Comparison of ENCODE assay signal across 10 cellular contexts in the genomic region with DNA sequence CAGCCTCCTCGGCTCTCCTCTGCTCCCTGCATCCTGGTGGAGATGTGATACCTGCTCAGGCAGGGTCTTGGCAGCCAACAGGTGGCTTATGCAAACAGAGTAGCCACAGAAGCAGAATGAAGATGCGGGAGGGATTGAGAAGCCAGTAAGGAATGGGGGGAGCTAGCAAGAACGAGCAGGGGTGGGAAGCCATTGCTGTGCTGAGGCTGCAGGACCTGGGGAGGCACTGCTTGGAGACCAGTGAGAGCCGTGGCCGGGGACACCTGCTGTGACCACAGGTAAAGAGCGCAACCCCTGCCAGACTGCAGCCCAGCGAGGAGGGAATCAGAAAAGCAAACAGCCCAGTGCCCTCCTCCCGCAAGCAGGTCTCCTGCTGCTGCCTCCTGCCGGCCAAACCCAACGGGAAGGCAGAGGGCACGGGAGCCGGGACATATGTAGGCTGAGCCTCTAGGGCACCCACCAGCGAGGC. TPM values are rescaled to one million over a fixed set of nuclear protein-coding genes. Genes with fewer than 3 reads are reported as not detected.
DNase-seq lines count a peak whose midpoint lies in the region; ATAC-seq and TF ChIP-seq lines count a peak whose summit lies in the region.
"Had no signal": no experiment of that assay in that cellular context is flagged by ENCODE, and none has a peak within 500 bp of the region (broad histone marks: within the 10 kb centered on the region; RNA-seq: fewer than 3 reads in every experiment).

No MANE protein-coding gene starts in this region.

- TF ChIP-seq CTCF in cardiac muscle cell (IDR thresholded peaks at IDR 0.05; ENCODE audit: low read depth, low read length): peak; percentile 42
- TF ChIP-seq CTCF in fibroblast of pulmonary artery (IDR thresholded peaks at IDR 0.05; ENCODE audit: low read length, missing control alignments): peak; percentile 36
- no peak for TF ChIP-seq CTCF in esophagus muscularis mucosa (IDR thresholded peaks at IDR 0.05)

- intact Hi-C loops in left cardiac atrium (cut with DNase I): loop anchor here in 1 of 2 donors (2.0 kb wide), 1 partner anchor 833 kb away; no protein-coding TSS in a partner anchor
- intact Hi-C loops in esophagus muscularis mucosa (cut with DNase I): no loop called here

- no peak overlapping the region for H3K27ac Mint-ChIP-seq in stimulated activated naive B cell treated with anti-CD40 and anti-IgM and Interleukin-4, amounts not matched to agents 10 μg/mL and 1 μg/mL and 100 μg/mL, for 72 hours

- TF ChIP-seq EP300 in esophagus muscularis mucosa (IDR thresholded peaks at IDR 0.05): no peak

- no peaks in the 10 kb centered on the region for H3K4me1 ChIP-seq in cardiac muscle cell (ENCODE audit: low read depth)
- peaks cover 0 to 5% (median 0%) of the 10 kb centered on the region in 4 donors for H3K4me1 ChIP-seq in esophagus muscularis mucosa

- no peaks in the 10 kb centered on the region for H3K9me3 ChIP-seq in cardiac muscle cell (ENCODE audit: low read depth)
- H3K9me3 ChIP-seq in esophagus muscularis mucosa: no peaks in the 10 kb centered on the region

- DNase-seq in cardiac muscle cell (ENCODE audit: low read depth in 1 of 2, low spot score in 1 of 2) (peak; percentile 17 to 25), left cardiac atrium (no peak), SHP77 treated with DMSO at 0.1 percent for 48 hours (lab: John Stamatoyannopoulos, UW) (peak; percentile 11), fibroblast of pulmonary artery (ENCODE audit: low read depth) (peak; percentile 20), Kasumi-1 (lab: John Stamatoyannopoulos, UW) (no peak), esophagus muscularis mucosa (ENCODE audit: extremely low spot score) (no peak)
- DNase-seq in stimulated activated naive B cell treated with anti-CD40 and anti-IgM and Interleukin-4, amounts not matched to agents 10 μg/mL and 1 μg/mL and 100 μg/mL, for 72 hours: no peak
- no peak for DNase-seq in activated CD8-positive, alpha-beta memory T cell treated with anti-CD3 and anti-CD28 coated beads, Interleukin-2, amount 50 U/mL, for 48 hours

- H3K27ac ChIP-seq in cardiac muscle cell (no peak overlapping the region), esophagus muscularis mucosa (replicated peaks in 1 of 4) (no peak overlapping the region)
- H3K27ac ChIP-seq: HL-60 had no signal

- no peaks in the 10 kb centered on the region for H3K9me3 Mint-ChIP-seq in stimulated activated naive B cell treated with anti-CD40 and anti-IgM and Interleukin-4, amounts not matched to agents 10 μg/mL and 1 μg/mL and 100 μg/mL, for 72 hours

- ATAC-seq in left cardiac atrium: no peak
- ATAC-seq in stimulated activated naive B cell treated with anti-CD40 and anti-IgM and Interleukin-4, amounts not matched to agents 10 μg/mL and 1 μg/mL and 100 μg/mL, for 72 hours (replicated peaks): peak; percentile 31 to 60

- no peak for TF ChIP-seq POLR2A in esophagus muscularis mucosa (IDR thresholded peaks at IDR 0.05; ENCODE audit: low read depth)

- 13% methylated on average over 13 of the region's 13 CpGs for WGBS in esophagus muscularis mucosa

- H3K36me3 ChIP-seq in cardiac muscle cell: no peaks in the 10 kb centered on the region
- H3K36me3 ChIP-seq in esophagus muscularis mucosa: no peaks in the 10 kb centered on the region

- no peaks in the 10 kb centered on the region for H3K36me3 Mint-ChIP-seq in stimulated activated naive B cell treated with anti-CD40 and anti-IgM and Interleukin-4, amounts not matched to agents 10 μg/mL and 1 μg/mL and 100 μg/mL, for 72 hours

- peaks cover 4 to 9% of the 10 kb centered on the region in 2 donors for H3K4me1 Mint-ChIP-seq in stimulated activated naive B cell treated with anti-CD40 and anti-IgM and Interleukin-4, amounts not matched to agents 10 μg/mL and 1 μg/mL and 100 μg/mL, for 72 hours

- H3K27me3 Mint-ChIP-seq in stimulated activated naive B cell treated with anti-CD40 and anti-IgM and Interleukin-4, amounts not matched to agents 10 μg/mL and 1 μg/mL and 100 μg/mL, for 72 hours: peaks cover 37 to 47% of the 10 kb centered on the region in 2 donors

- H3K27me3 ChIP-seq in cardiac muscle cell (peaks cover 3% of the 10 kb centered on the region), esophagus muscularis mucosa (peaks cover 0 to 65% (median 0%) of the 10 kb centered on the region in 4 donors)

- H3K4me3 ChIP-seq in cardiac muscle cell (no peak overlapping the region), fibroblast of pulmonary artery (replicated peaks; ENCODE audit: low read depth, low read length) (no peak overlapping the region), esophagus muscularis mucosa (no peak overlapping the region)

- no peak overlapping the region for H3K4me3 Mint-ChIP-seq in stimulated activated naive B cell treated with anti-CD40 and anti-IgM and Interleukin-4, amounts not matched to agents 10 μg/mL and 1 μg/mL and 100 μg/mL, for 72 hours

RNA-seq across cellular contexts. Expression of a gene that starts 14.7 kb away (rescaled TPM):
- not detected in 2 replicates for total RNA-seq in cardiac muscle cell
- polyA plus RNA-seq in cardiac muscle cell: not detected in 2 replicates
- total RNA-seq in left cardiac atrium: not detected
- not detected for total RNA-seq in esophagus muscularis mucosa
- total RNA-seq: activated CD8-positive, alpha-beta memory T cell treated with anti-CD3 and anti-CD28 coated beads for 36 hours had no signal

RNA-seq across cellular contexts. Expression of a gene that starts 24.0 kb away (rescaled TPM):
- total RNA-seq in cardiac muscle cell (10.3 and 70.6 TPM in 2 replicates), left cardiac atrium (under 1 TPM in 1 of 2 donors, not detected in 1; 0.29 TPM), esophagus muscularis mucosa (under 1 TPM in 1 of 4 donors, not detected in 3; 0.80 TPM)
- 11.3 and 65.2 TPM in 2 replicates for polyA plus RNA-seq in cardiac muscle cell

Comparison
In these comparisons a context has a peak if more than half of its experiments do, and no peak if none do; other contexts are left out.
1. DNase-seq: peak in cardiac muscle cell (2 of 2), SHP77 treated with DMSO at 0.1 percent for 48 hours (single experiment) and fibroblast of pulmonary artery (single experiment); none in left cardiac atrium (single experiment), stimulated activated naive B cell treated with anti-CD40 and anti-IgM and Interleukin-4, amounts not matched to agents 10 μg/mL and 1 μg/mL and 100 μg/mL, for 72 hours (single experiment), Kasumi-1 (0 of 2), esophagus muscularis mucosa (single experiment) and activated CD8-positive, alpha-beta memory T cell treated with anti-CD3 and anti-CD28 coated beads, Interleukin-2, amount 50 U/mL, for 48 hours (single experiment).
2. CTCF ChIP-seq: peak in cardiac muscle cell (single experiment) and fibroblast of pulmonary artery (single experiment); none in esophagus muscularis mucosa (0 of 3).
3. ATAC-seq: peak in stimulated activated naive B cell treated with anti-CD40 and anti-IgM and Interleukin-4, amounts not matched to agents 10 μg/mL and 1 μg/mL and 100 μg/mL, for 72 hours (2 of 2); none in left cardiac atrium (0 of 2).